In the genomic region with DNA sequence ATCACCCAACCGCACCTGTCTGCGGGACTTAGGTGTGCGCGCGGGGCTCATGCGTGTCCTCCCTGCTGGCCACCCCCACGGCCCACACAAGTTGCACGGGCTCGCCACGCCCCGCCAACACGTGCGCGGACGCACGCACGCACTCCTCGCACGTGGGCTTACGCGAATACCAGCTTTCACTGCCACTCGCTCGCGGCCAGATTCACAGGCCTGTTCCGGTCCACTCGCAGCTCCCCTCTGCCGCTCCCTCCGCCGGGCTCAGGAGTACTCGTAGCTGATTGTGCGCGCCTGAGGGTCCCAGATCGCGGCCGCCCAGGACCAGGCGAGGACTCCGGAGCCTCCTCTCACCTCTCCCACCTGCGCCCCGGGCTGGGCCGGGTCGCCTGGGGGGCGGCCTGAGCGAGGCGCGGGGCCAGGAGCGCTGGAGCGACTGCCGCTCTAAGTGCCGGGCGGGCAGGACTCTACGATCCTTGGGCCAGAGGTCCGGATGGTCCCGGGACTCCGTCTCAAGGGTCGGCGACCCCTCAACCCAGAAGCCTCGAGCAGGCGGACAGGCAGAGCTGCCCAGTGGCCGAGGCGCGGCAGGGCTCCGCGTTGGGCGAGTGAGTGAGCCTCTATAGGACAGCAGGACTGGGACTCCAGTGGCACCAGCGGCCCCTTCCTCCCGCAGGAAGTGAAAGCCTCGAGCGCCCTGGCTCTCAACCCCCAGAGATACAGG, we compare ENCODE assay signal across 9 cellular contexts. TPM values are rescaled to one million over a fixed set of nuclear protein-coding genes. Genes with fewer than 3 reads are reported as not detected.
DNase-seq lines count a peak whose midpoint lies in the region; ATAC-seq, FAIRE-seq and TF ChIP-seq lines count a peak whose summit lies in the region.
"Had no signal": no experiment of that assay in that cellular context is flagged by ENCODE, and none has a peak within 500 bp of the region (broad histone marks: within the 10 kb centered on the region; RNA-seq: fewer than 3 reads in every experiment).

No MANE protein-coding gene starts in this region.

- no peaks in the 10 kb centered on the region for H3K36me3 Mint-ChIP-seq in CD4-positive, alpha-beta memory T cell
- peaks cover 7% of the 10 kb centered on the region for H3K36me3 Mint-ChIP-seq in WTC11

- peak in 2 of 5 donors; percentile 17 to 21 for DNase-seq in CD4-positive, alpha-beta memory T cell
- DNase-seq in WTC11 (ENCODE audit: low spot score) (peak; percentile 49), kidney (peak; percentile 73), AML-193 (lab: John Stamatoyannopoulos, UW) (no peak), H4 (ENCODE audit: low spot score) (no peak), dedifferentiated amniotic fluid mesenchymal stem cell (ENCODE audit: extremely low spot score) (no peak)
- DNase-seq in stimulated activated CD8-positive, alpha-beta memory T cell treated with anti-CD3 and anti-CD28 coated beads, Interleukin-4, amount 100 ng/mL, for 48 hours = no peak

- H3K9me3 Mint-ChIP-seq in CD4-positive, alpha-beta memory T cell = no peaks in the 10 kb centered on the region
- H3K9me3 Mint-ChIP-seq in WTC11 = no peaks in the 10 kb centered on the region

- CTCF ChIA-PET in CD4-positive, alpha-beta memory T cell (lab: Charles Lee; ENCODE audit: partially characterized antibody) = interaction anchor here (1.4 to 2.2 kb wide), 3 partner anchors 20 to 80 kb away, joined by 3 to 8 read pairs (median 3); a partner anchor contains a TSS
- CTCF ChIA-PET in WTC11 (lab: Charles Lee) = interaction anchor here (0.8 to 6.8 kb wide), 18 partner anchors 9 to 300 kb away, joined by 3 to 113 read pairs (median 6); a partner anchor contains a TSS

- H3K27ac Mint-ChIP-seq in CD4-positive, alpha-beta memory T cell = no peak overlapping the region
- H3K27ac Mint-ChIP-seq in WTC11 = no peak overlapping the region

- peak; percentile 49 for ATAC-seq in GM21447 (IDR thresholded peaks at IDR 0.05; ENCODE audit: unreplicated experiment)
- ATAC-seq in WTC11 = peak; percentile 10

- no peak overlapping the region for H3K9ac ChIP-seq in kidney (ENCODE audit: low read length in 2 of 2)

- peaks cover 60 to 70% of the 10 kb centered on the region in 2 donors for H3K27me3 Mint-ChIP-seq in CD4-positive, alpha-beta memory T cell
- peaks cover 52% of the 10 kb centered on the region for H3K27me3 Mint-ChIP-seq in WTC11 (ENCODE audit: low read depth)

- H3K4me3 ChIP-seq in CD4-positive, alpha-beta memory T cell (ENCODE audit: low read length in 2 of 2) = no peak overlapping the region
- no peak overlapping the region for H3K4me3 ChIP-seq in kidney (ENCODE audit: low read length in 2 of 2)

- H3K27me3 ChIP-seq in CD4-positive, alpha-beta memory T cell (ENCODE audit: insufficient read depth, low read length) = peaks cover 35% of the 10 kb centered on the region

- no peaks in the 10 kb centered on the region for H3K36me3 ChIP-seq in CD4-positive, alpha-beta memory T cell (ENCODE audit: insufficient read depth, low read length)
- no peaks in the 10 kb centered on the region for H3K36me3 ChIP-seq in kidney (ENCODE audit: control insufficient read depth in 1 of 2, insufficient read depth in 2 of 2, low read length in 2 of 2)

- H3K9me3 ChIP-seq in CD4-positive, alpha-beta memory T cell (ENCODE audit: control insufficient read depth in 1 of 2, low read length in 2 of 2) = no peaks in the 10 kb centered on the region
- no peaks in the 10 kb centered on the region for H3K9me3 ChIP-seq in kidney (ENCODE audit: control insufficient read depth in 1 of 2, low read length in 2 of 2)

- peak overlapping the region; percentile 27 to 76 (median 68) for H3K4me3 Mint-ChIP-seq in CD4-positive, alpha-beta memory T cell
- peak overlapping the region; percentile 66 for H3K4me3 Mint-ChIP-seq in WTC11

- POLR2A ChIA-PET in CD4-positive, alpha-beta memory T cell (lab: Charles Lee; ENCODE audit: partially characterized antibody) = no interaction called here
- POLR2A ChIA-PET in WTC11 (lab: Charles Lee) = interaction anchor here (1.7 kb wide), 1 partner anchor 75 kb away, joined by 4 read pairs; a partner anchor contains a TSS

- no peak for FAIRE-seq in kidney (lab: Jason Lieb, UNC)
- FAIRE-seq: frontal cortex had no signal

- H3K27ac ChIP-seq in CD4-positive, alpha-beta memory T cell (ENCODE audit: low read depth, low read length) = no peak overlapping the region
- H3K27ac ChIP-seq in kidney (ENCODE audit: low read depth in 2 of 2, low read length in 2 of 2) = no peak overlapping the region

- peaks cover 19% of the 10 kb centered on the region for H3K4me1 ChIP-seq in CD4-positive, alpha-beta memory T cell (ENCODE audit: insufficient read depth, low read length)
- H3K4me1 ChIP-seq in kidney (ENCODE audit: control insufficient read depth in 1 of 2, insufficient read depth in 1 of 2, low read depth in 1 of 2, low read length in 2 of 2) = peaks cover 0 to 3% of the 10 kb centered on the region in 2 donors

- TF ChIP-seq CTCF in WTC11 (IDR thresholded peaks at IDR 0.05) (no peak), kidney (IDR thresholded peaks at IDR 0.05; ENCODE audit: borderline replicate concordance, extremely low read depth, insufficient read depth) (no peak)

- intact Hi-C loops in CD4-positive, alpha-beta memory T cell (cut with micrococcal nuclease) = no loop called here
- intact Hi-C loops in kidney (cut with DNase I) = no loop called here

- H3K4me1 Mint-ChIP-seq in CD4-positive, alpha-beta memory T cell = peaks cover 8 to 19% (median 14%) of the 10 kb centered on the region in 4 donors
- peaks cover 57% of the 10 kb centered on the region for H3K4me1 Mint-ChIP-seq in WTC11

TF ChIP-seq in WTC11, 78 proteins besides CTCF, POLR2A, EP300 and RAD21 (continues in another document):
- TF ChIP-seq, protein P1, sequence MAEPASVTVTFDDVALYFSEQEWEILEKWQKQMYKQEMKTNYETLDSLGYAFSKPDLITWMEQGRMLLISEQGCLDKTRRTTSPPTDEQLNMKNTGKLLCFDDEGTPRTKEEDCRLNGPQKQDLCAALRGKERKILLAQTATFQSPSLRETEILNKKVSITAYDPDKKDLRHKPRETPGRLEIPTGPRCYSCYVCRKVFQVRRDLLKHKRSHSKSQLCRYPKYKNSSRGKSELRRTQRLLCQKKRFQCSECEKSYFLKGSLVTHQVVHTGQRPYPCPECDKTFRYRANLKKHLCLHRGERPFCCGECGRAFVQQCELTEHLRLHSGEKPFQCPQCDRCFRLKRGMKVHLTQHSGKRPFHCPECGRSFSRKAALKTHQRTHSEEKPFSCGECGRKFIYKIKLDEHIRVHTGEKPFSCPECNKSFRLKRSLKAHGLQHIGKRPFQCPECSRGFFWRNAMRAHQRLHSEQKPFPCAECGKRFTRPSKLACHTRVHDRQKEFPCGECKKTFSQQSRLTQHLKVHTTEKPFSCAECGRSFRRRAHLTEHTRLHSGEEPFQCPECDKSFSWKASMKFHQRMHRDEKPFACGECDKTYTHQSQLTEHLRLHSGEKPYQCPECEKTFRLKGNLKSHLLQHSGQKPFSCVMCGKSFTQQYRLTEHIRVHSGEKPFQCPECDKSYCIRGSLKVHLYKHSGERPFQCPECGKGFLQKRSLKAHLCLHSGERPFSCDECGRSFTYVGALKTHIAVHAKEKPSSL (CRISPR knock-in tag; conservative IDR thresholded peaks at IDR 0.05) = no peak
- TF ChIP-seq ZNF219 (CRISPR knock-in tag; IDR thresholded peaks at IDR 0.05; ENCODE audit: borderline replicate concordance) (no peak), MYBL2 (CRISPR knock-in tag; IDR thresholded peaks at IDR 0.05) (peak; percentile 55), ATF1 (CRISPR knock-in tag; IDR thresholded peaks at IDR 0.05) (0 out of 2 replicates have a peak, but pooled peaks have one; percentile 30), FOXK1 (CRISPR knock-in tag; IDR thresholded peaks at IDR 0.05) (peak; percentile 26; the same call in 1 of the 2 replicates)
- TF ChIP-seq, protein P2, sequence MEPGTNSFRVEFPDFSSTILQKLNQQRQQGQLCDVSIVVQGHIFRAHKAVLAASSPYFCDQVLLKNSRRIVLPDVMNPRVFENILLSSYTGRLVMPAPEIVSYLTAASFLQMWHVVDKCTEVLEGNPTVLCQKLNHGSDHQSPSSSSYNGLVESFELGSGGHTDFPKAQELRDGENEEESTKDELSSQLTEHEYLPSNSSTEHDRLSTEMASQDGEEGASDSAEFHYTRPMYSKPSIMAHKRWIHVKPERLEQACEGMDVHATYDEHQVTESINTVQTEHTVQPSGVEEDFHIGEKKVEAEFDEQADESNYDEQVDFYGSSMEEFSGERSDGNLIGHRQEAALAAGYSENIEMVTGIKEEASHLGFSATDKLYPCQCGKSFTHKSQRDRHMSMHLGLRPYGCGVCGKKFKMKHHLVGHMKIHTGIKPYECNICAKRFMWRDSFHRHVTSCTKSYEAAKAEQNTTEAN (CRISPR knock-in tag; IDR thresholded peaks at IDR 0.05) = peak; percentile 63; the same call in 1 of the 2 replicates
- TF ChIP-seq, protein P3, sequence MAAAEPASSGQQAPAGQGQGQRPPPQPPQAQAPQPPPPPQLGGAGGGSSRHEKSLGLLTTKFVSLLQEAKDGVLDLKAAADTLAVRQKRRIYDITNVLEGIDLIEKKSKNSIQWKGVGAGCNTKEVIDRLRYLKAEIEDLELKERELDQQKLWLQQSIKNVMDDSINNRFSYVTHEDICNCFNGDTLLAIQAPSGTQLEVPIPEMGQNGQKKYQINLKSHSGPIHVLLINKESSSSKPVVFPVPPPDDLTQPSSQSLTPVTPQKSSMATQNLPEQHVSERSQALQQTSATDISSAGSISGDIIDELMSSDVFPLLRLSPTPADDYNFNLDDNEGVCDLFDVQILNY (CRISPR knock-in tag; IDR thresholded peaks at IDR 0.05) = peak; percentile 41

RNA-seq across cellular contexts. Expression of a gene that starts 3.4 kb away (rescaled TPM):
- not detected for total RNA-seq in CD4-positive, alpha-beta memory T cell
- polyA plus RNA-seq in CD4-positive, alpha-beta memory T cell = not detected
- 1.1 to 1.5 TPM (median 1.1 TPM) in 3 replicates for total RNA-seq in WTC11 (2021)
- 1.4 TPM for total RNA-seq in kidney
- not detected for polyA plus RNA-seq in kidney (ENCODE audit: insufficient read depth, low read depth, low replicate concordance)
- 0.06 and 0.18 TPM in 2 replicates for total RNA-seq in H4 (2014; rRNA removed; shearing (Covaris generic))

RNA-seq across cellular contexts. Expression of a gene that starts 7.5 kb away (rescaled TPM):
- total RNA-seq in CD4-positive, alpha-beta memory T cell = not detected
- polyA plus RNA-seq in CD4-positive, alpha-beta memory T cell = under 1 TPM in 1 of 2 donors, not detected in 1; 0.11 TPM
- 4.5 to 6.1 TPM (median 5.1 TPM) in 3 replicates for total RNA-seq in WTC11 (2021)
- 1.5 TPM for total RNA-seq in kidney
- polyA plus RNA-seq in kidney (ENCODE audit: insufficient read depth, low read depth, low replicate concordance) = not detected
- 0.10 TPM in 1 of 2 replicates, not detected in the other for total RNA-seq in H4 (2014; rRNA removed; shearing (Covaris generic))

RNA-seq across cellular contexts. Expression of a gene that starts 16.6 kb away (rescaled TPM):
- total RNA-seq in CD4-positive, alpha-beta memory T cell = under 1 TPM in 1 of 2 experiments, not detected in 1; 0.17 TPM
- under 1 TPM in 1 of 2 donors, not detected in 1; 0.14 TPM for polyA plus RNA-seq in CD4-positive, alpha-beta memory T cell
- total RNA-seq in WTC11 (2021) (28.1 to 29.4 TPM (median 29.1 TPM) in 3 replicates), kidney (51.5 TPM)
- polyA plus RNA-seq in kidney (ENCODE audit: insufficient read depth, low read depth, low replicate concordance) = 41.0 TPM
- total RNA-seq in H4 (2014; rRNA removed; shearing (Covaris generic)) = 50.8 and 61.5 TPM in 2 replicates

Comparison
In these comparisons a context has a peak if more than half of its experiments do, and no peak if none do; other contexts are left out.
1. DNase-seq: peak in WTC11 (single experiment) and kidney (single experiment); none in AML-193 (0 of 2), stimulated activated CD8-positive, alpha-beta memory T cell treated with anti-CD3 and anti-CD28 coated beads, Interleukin-4, amount 100 ng/mL, for 48 hours (single experiment), H4 (single experiment) and dedifferentiated amniotic fluid mesenchymal stem cell (single experiment).
2. RNA of a gene that starts 16.6 kb away (total RNA-seq): 50.8 to 61.5 TPM in H4, 51.5 TPM in kidney (single experiment) and 28.1 to 29.4 TPM in WTC11; 0.17 TPM in CD4-positive, alpha-beta memory T cell; every median in the first group is over 10 times any median in the second.